Comparison of ENCODE assay signal across 11 cellular contexts in genomic region chrX:45068555-45068954, GRCh38.
DNase-seq lines count a peak whose midpoint lies in the region; ATAC-seq and TF ChIP-seq lines count a peak whose summit lies in the region.
"Had no signal": no experiment of that assay in that cellular context is flagged by ENCODE, and none has a peak within 500 bp of the region (broad histone marks: within the 10 kb centered on the region; RNA-seq: fewer than 3 reads in every experiment).

No MANE protein-coding gene starts in this region.

- H3K4me1 ChIP-seq in left lung (no peaks in the 10 kb centered on the region), neural progenitor cell (no peaks in the 10 kb centered on the region)
- H3K4me1 ChIP-seq: parathyroid adenoma had no signal

- H3K9me3 ChIP-seq in left lung (no peaks in the 10 kb centered on the region), neural progenitor cell (ENCODE audit: low read depth) (no peaks in the 10 kb centered on the region)

- peaks cover 36% of the 10 kb centered on the region for H3K79me2 ChIP-seq in neural progenitor cell (ENCODE audit: low read depth)
- H3K79me2 ChIP-seq: parathyroid adenoma had no signal

- H3K9me3 Mint-ChIP-seq in activated T-helper 1 cell treated with anti-CD3 and anti-CD28 coated beads, Interleukin-12 subunit alpha, Interleukin-12 subunit beta, Interleukin-2, Interleukin-4 antibody, amounts not matched to agents 30 ng/mL and 10 ng/mL and 1 ng/mL, durations not matched to agents 14 hours and 24 hours and 36 hours, result no peaks in the 10 kb centered on the region
- peaks cover 3% of the 10 kb centered on the region for H3K9me3 Mint-ChIP-seq in neural progenitor cell

- H3K36me3 Mint-ChIP-seq in activated T-helper 1 cell treated with anti-CD3 and anti-CD28 coated beads, Interleukin-12 subunit alpha, Interleukin-12 subunit beta, Interleukin-2, Interleukin-4 antibody, amounts not matched to agents 30 ng/mL and 10 ng/mL and 1 ng/mL, durations not matched to agents 14 hours and 24 hours and 36 hours (ENCODE audit: low read depth), result peaks cover 45% of the 10 kb centered on the region
- H3K36me3 Mint-ChIP-seq in neural progenitor cell, result peaks cover 16% of the 10 kb centered on the region

- ATAC-seq in left lung (peak; percentile 16), HG03097 (IDR thresholded peaks at IDR 0.05; ENCODE audit: low FRiP score, unreplicated experiment) (no peak), GM18498 (IDR thresholded peaks at IDR 0.05; ENCODE audit: unreplicated experiment) (no peak)

- H3K27me3 ChIP-seq in left lung (no peaks in the 10 kb centered on the region), neural progenitor cell (no peaks in the 10 kb centered on the region)
- H3K27me3 ChIP-seq: BLaER1 had no signal

- no peak overlapping the region for H3K4me2 ChIP-seq in neural progenitor cell
- H3K4me2 ChIP-seq: BLaER1 had no signal

- peaks cover 29% of the 10 kb centered on the region for H3K4me1 Mint-ChIP-seq in activated T-helper 1 cell treated with anti-CD3 and anti-CD28 coated beads, Interleukin-12 subunit alpha, Interleukin-12 subunit beta, Interleukin-2, Interleukin-4 antibody, amounts not matched to agents 30 ng/mL and 10 ng/mL and 1 ng/mL, durations not matched to agents 14 hours and 24 hours and 36 hours (ENCODE audit: low read depth)
- peaks cover 2% of the 10 kb centered on the region for H3K4me1 Mint-ChIP-seq in neural progenitor cell

- peak overlapping the region; percentile 69 for H3K27ac Mint-ChIP-seq in activated T-helper 1 cell treated with anti-CD3 and anti-CD28 coated beads, Interleukin-12 subunit alpha, Interleukin-12 subunit beta, Interleukin-2, Interleukin-4 antibody, amounts not matched to agents 30 ng/mL and 10 ng/mL and 1 ng/mL, durations not matched to agents 14 hours and 24 hours and 36 hours
- no peak overlapping the region for H3K27ac Mint-ChIP-seq in neural progenitor cell

- intact Hi-C loops in activated T-helper 1 cell treated with anti-CD3 and anti-CD28 coated beads, Interleukin-12 subunit alpha, Interleukin-12 subunit beta, Interleukin-2, Interleukin-4 antibody, amounts not matched to agents 30 ng/mL and 10 ng/mL and 1 ng/mL, durations not matched to agents 14 hours and 24 hours and 36 hours (cut with micrococcal nuclease), result loop anchor here (5.0 kb wide), 2 partner anchors 71 to 1231 kb away; no protein-coding TSS in a partner anchor
- intact Hi-C loops in left lung (cut with DNase I), result no loop called here

- no peaks in the 10 kb centered on the region for H3K27me3 Mint-ChIP-seq in activated T-helper 1 cell treated with anti-CD3 and anti-CD28 coated beads, Interleukin-12 subunit alpha, Interleukin-12 subunit beta, Interleukin-2, Interleukin-4 antibody, amounts not matched to agents 30 ng/mL and 10 ng/mL and 1 ng/mL, durations not matched to agents 14 hours and 24 hours and 36 hours (ENCODE audit: insufficient read depth)
- H3K27me3 Mint-ChIP-seq in neural progenitor cell (ENCODE audit: insufficient read depth, low read depth), result no peaks in the 10 kb centered on the region

- DNase-seq in ACHN (peak; percentile 0), Daoy (ENCODE audit: low read depth) (peak; percentile 12), left lung (no peak), neural progenitor cell (ENCODE audit: low spot score) (no peak), hippocampal formation (lab: John Stamatoyannopoulos, UW) (no peak)
- DNase-seq in activated T-helper 1 cell treated with anti-CD3 and anti-CD28 coated beads, Interleukin-12 subunit alpha, Interleukin-12 subunit beta, Interleukin-2, Interleukin-4 antibody, amounts not matched to agents 30 ng/mL and 10 ng/mL and 1 ng/mL, durations not matched to agents 14 hours and 24 hours and 36 hours (ENCODE audit: low spot score), result no peak

- no peaks in the 10 kb centered on the region for H3F3A ChIP-seq in neural progenitor cell (ENCODE audit: low read depth)

- H3K4me3 ChIP-seq in left lung, result no peak overlapping the region
- H3K4me3 ChIP-seq in neural progenitor cell, result no peak overlapping the region
- H3K4me3 ChIP-seq: BLaER1, lung had no signal

- no peak overlapping the region for H2AFZ ChIP-seq in neural progenitor cell (replicated peaks)
- H2AFZ ChIP-seq: parathyroid adenoma had no signal

- H3K9ac ChIP-seq in neural progenitor cell, result no peak overlapping the region
- H3K9ac ChIP-seq: BLaER1, parathyroid adenoma had no signal

- in situ Hi-C loops in ACHN (cut with HindIII; ENCODE audit: low pct_ligation_motif_present, low pct_unique_long_range_greater_than_20kb, low sequenced_read_pairs), result no loop called here

- no peak overlapping the region for H3K4me3 Mint-ChIP-seq in activated T-helper 1 cell treated with anti-CD3 and anti-CD28 coated beads, Interleukin-12 subunit alpha, Interleukin-12 subunit beta, Interleukin-2, Interleukin-4 antibody, amounts not matched to agents 30 ng/mL and 10 ng/mL and 1 ng/mL, durations not matched to agents 14 hours and 24 hours and 36 hours
- no peak overlapping the region for H3K4me3 Mint-ChIP-seq in neural progenitor cell

- H3K36me3 ChIP-seq in left lung, result peaks cover 3 to 14% of the 10 kb centered on the region in 2 donors
- no peaks in the 10 kb centered on the region for H3K36me3 ChIP-seq in neural progenitor cell

- H3K27ac ChIP-seq in left lung, result no peak overlapping the region
- no peak overlapping the region for H3K27ac ChIP-seq in neural progenitor cell
- H3K27ac ChIP-seq: BLaER1, parathyroid adenoma had no signal

- TF ChIP-seq CTCF in left lung (IDR thresholded peaks at IDR 0.05) (no peak), neural progenitor cell (IDR thresholded peaks at IDR 0.05) (no peak)

- H4K20me1 ChIP-seq in neural progenitor cell (ENCODE audit: low read depth), result peaks cover 4% of the 10 kb centered on the region

Comparison
In these comparisons a context has a peak if more than half of its experiments do, and no peak if none do; other contexts are left out.
1. DNase-seq: peak in ACHN (single experiment) and Daoy (single experiment); none in activated T-helper 1 cell treated with anti-CD3 and anti-CD28 coated beads, Interleukin-12 subunit alpha, Interleukin-12 subunit beta, Interleukin-2, Interleukin-4 antibody, amounts not matched to agents 30 ng/mL and 10 ng/mL and 1 ng/mL, durations not matched to agents 14 hours and 24 hours and 36 hours (single experiment), left lung (0 of 2), neural progenitor cell (single experiment) and hippocampal formation (0 of 2).